ENCODE assay signal across 33 cellular contexts in the genomic region with DNA sequence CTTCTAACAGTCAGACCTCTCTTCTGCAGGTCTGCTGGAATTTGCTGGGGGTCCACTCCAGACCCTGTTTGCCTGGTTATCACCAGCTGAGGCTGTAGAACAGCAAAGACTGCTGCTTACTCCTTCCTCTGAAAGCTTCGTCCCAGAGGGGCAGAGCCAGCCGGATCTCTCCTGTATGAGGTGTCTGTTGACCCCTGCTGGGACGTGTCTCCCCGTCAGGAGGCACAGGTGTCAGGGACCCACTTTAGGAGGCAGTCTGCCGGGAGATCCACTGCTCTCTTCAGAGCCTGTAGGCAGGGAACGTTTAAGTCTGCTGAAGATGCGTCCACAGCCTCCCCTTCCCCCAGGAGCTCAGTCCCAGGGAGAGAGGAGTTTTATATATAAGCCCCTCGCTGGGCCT.
"Had no signal": no experiment of that assay in that cellular context is flagged by ENCODE, and none has a peak within 500 bp of the region (broad histone marks: within the 10 kb centered on the region; RNA-seq: fewer than 3 reads in every experiment).

No MANE protein-coding gene starts in this region.

- DNase-seq: activated CD4-positive, alpha-beta memory T cell treated with anti-CD3 and anti-CD28 coated beads for 36 hours; activated CD4-positive, alpha-beta T cell treated with anti-CD3 and anti-CD28 coated beads for 36 hours; activated CD4-positive, alpha-beta T cell treated with anti-CD3 and anti-CD28 coated beads, Interleukin-2, amount 10 ng/mL, durations not matched to agents 24 days and 14 days; activated CD4-positive, CD25-positive, alpha-beta regulatory T cell; activated CD4-positive, CD25-positive, alpha-beta regulatory T cell treated with anti-CD3 and anti-CD28 coated beads, Interleukin-2, amount 50 U/mL, for 72 hours; activated CD8-positive, alpha-beta memory T cell treated with anti-CD3 and anti-CD28 coated beads, Interleukin-2, amount 10 ng/mL, durations not matched to agents 7 days and 5 days; activated CD8-positive, alpha-beta memory T cell treated with anti-CD3 and anti-CD28 coated beads, Interleukin-2, amount 50 U/mL, for 4 hours; activated CD8-positive, alpha-beta T cell treated with anti-CD3 and anti-CD28 coated beads, Interleukin-2, amount 10 ng/mL, durations not matched to agents 7 days and 5 days; activated naive CD4-positive, alpha-beta T cell treated with anti-CD3 and anti-CD28 coated beads for 36 hours; activated naive CD8-positive, alpha-beta T cell treated with anti-CD3 and anti-CD28 coated beads for 36 hours; activated naive CD8-positive, alpha-beta T cell treated with anti-CD3 and anti-CD28 coated beads, Interleukin-2, amount 50 U/mL, for 24 hours; activated T-cell treated with anti-CD3 and anti-CD28 coated beads, Interleukin-2, amount 50 U/mL, for 1 hour; activated T-cell treated with anti-CD3 and anti-CD28 coated beads, Interleukin-2, amount 50 U/mL, for 48 hours; adrenal gland; amygdala; aorta; body of pancreas; central memory CD4-positive, alpha-beta T cell; cerebellar nuclear complex; colonic mucosa; effector CD8-positive, alpha-beta T cell; foreskin fibroblast; SW 1271; T-cell; T-helper 17 cell; T1000 had no signal

- H3K9me3 Mint-ChIP-seq: activated CD4-positive, alpha-beta T cell treated with anti-CD3 and anti-CD28 coated beads, Interleukin-2, amount 10 ng/mL, durations not matched to agents 24 days and 14 days; activated T-helper 1 cell treated with anti-CD3 and anti-CD28 coated beads, Interleukin-12 subunit alpha, Interleukin-12 subunit beta, Interleukin-2, Interleukin-4 antibody, amounts not matched to agents 30 ng/mL and 10 ng/mL and 1 ng/mL, durations not matched to agents 14 hours and 24 hours and 36 hours had no signal

- ATAC-seq: activated CD4-positive, alpha-beta T cell treated with anti-CD3 and anti-CD28 coated beads for 36 hours; activated CD8-positive, alpha-beta memory T cell treated with anti-CD3 and anti-CD28 coated beads, Interleukin-2, amount 10 ng/mL, durations not matched to agents 7 days and 5 days; activated CD8-positive, alpha-beta T cell treated with anti-CD3 and anti-CD28 coated beads, Interleukin-2, amount 10 ng/mL, durations not matched to agents 7 days and 5 days; activated naive CD8-positive, alpha-beta T cell treated with anti-CD3 and anti-CD28 coated beads, Interleukin-2, amount 50 U/mL, for 24 hours; body of pancreas; esophagus mucosa; T-cell; T-helper 17 cell had no signal

- H3K9me3 ChIP-seq: adrenal gland, body of pancreas, colonic mucosa had no signal

- H3K27me3 Mint-ChIP-seq: activated CD4-positive, alpha-beta memory T cell treated with anti-CD3 and anti-CD28 coated beads for 36 hours; activated CD4-positive, alpha-beta T cell treated with anti-CD3 and anti-CD28 coated beads for 36 hours; activated CD4-positive, alpha-beta T cell treated with anti-CD3 and anti-CD28 coated beads, Interleukin-2, amount 10 ng/mL, durations not matched to agents 24 days and 14 days; activated CD8-positive, alpha-beta memory T cell treated with anti-CD3 and anti-CD28 coated beads, Interleukin-2, amount 10 ng/mL, durations not matched to agents 7 days and 5 days; activated naive CD4-positive, alpha-beta T cell treated with anti-CD3 and anti-CD28 coated beads, Interleukin-2, amount 50 U/mL, for 24 hours; activated naive CD8-positive, alpha-beta T cell treated with anti-CD3 and anti-CD28 coated beads for 36 hours; activated naive CD8-positive, alpha-beta T cell treated with anti-CD3 and anti-CD28 coated beads, Interleukin-2, amount 50 U/mL, for 24 hours; T-cell; T-helper 17 cell had no signal

- H3K27ac Mint-ChIP-seq: activated CD4-positive, alpha-beta memory T cell treated with anti-CD3 and anti-CD28 coated beads for 36 hours; activated CD4-positive, alpha-beta T cell treated with anti-CD3 and anti-CD28 coated beads for 36 hours; activated CD4-positive, alpha-beta T cell treated with anti-CD3 and anti-CD28 coated beads, Interleukin-2, amount 10 ng/mL, durations not matched to agents 24 days and 14 days; activated CD8-positive, alpha-beta memory T cell treated with anti-CD3 and anti-CD28 coated beads, Interleukin-2, amount 10 ng/mL, durations not matched to agents 7 days and 5 days; activated CD8-positive, alpha-beta T cell treated with anti-CD3 and anti-CD28 coated beads, Interleukin-2, amount 10 ng/mL, durations not matched to agents 7 days and 5 days; activated naive CD4-positive, alpha-beta T cell treated with anti-CD3 and anti-CD28 coated beads for 36 hours; activated naive CD4-positive, alpha-beta T cell treated with anti-CD3 and anti-CD28 coated beads, Interleukin-2, amount 50 U/mL, for 24 hours; activated naive CD8-positive, alpha-beta T cell treated with anti-CD3 and anti-CD28 coated beads for 36 hours; activated naive CD8-positive, alpha-beta T cell treated with anti-CD3 and anti-CD28 coated beads, Interleukin-2, amount 50 U/mL, for 24 hours; activated T-helper 1 cell treated with anti-CD3 and anti-CD28 coated beads, Interleukin-12 subunit alpha, Interleukin-12 subunit beta, Interleukin-2, Interleukin-4 antibody, amounts not matched to agents 30 ng/mL and 10 ng/mL and 1 ng/mL, durations not matched to agents 14 hours and 24 hours and 36 hours; activated T-helper 2 cell treated with anti-CD3 and anti-CD28 coated beads, Interferon-gamma antibody, Interleukin-2, Interleukin-4, amounts not matched to agents 10 μg/mL and 5 μg/mL and 100 μg/mL, durations not matched to agents 14 hours and 24 hours and 36 hours; T-cell; T-helper 17 cell; T-helper 2 cell treated with Interferon-gamma antibody and Interleukin-4, amounts not matched to agents 5 μg/mL and 100 μg/mL, for 36 hours had no signal

- H3K4me3 ChIP-seq: adrenal gland, body of pancreas, cardiac muscle cell, colonic mucosa had no signal

- H3K36me3 ChIP-seq: adrenal gland, cardiac muscle cell, colonic mucosa had no signal

- H3K27ac ChIP-seq: adrenal gland, body of pancreas, cardiac muscle cell, colonic mucosa had no signal

- FAIRE-seq: frontal cortex had no signal

- H3K4me3 Mint-ChIP-seq: activated CD4-positive, alpha-beta memory T cell treated with anti-CD3 and anti-CD28 coated beads for 36 hours; activated CD4-positive, alpha-beta T cell treated with anti-CD3 and anti-CD28 coated beads for 36 hours; activated CD4-positive, alpha-beta T cell treated with anti-CD3 and anti-CD28 coated beads, Interleukin-2, amount 10 ng/mL, durations not matched to agents 24 days and 14 days; activated CD8-positive, alpha-beta memory T cell treated with anti-CD3 and anti-CD28 coated beads, Interleukin-2, amount 10 ng/mL, durations not matched to agents 7 days and 5 days; activated CD8-positive, alpha-beta T cell treated with anti-CD3 and anti-CD28 coated beads, Interleukin-2, amount 10 ng/mL, durations not matched to agents 7 days and 5 days; activated naive CD4-positive, alpha-beta T cell treated with anti-CD3 and anti-CD28 coated beads for 36 hours; activated naive CD4-positive, alpha-beta T cell treated with anti-CD3 and anti-CD28 coated beads, Interleukin-2, amount 50 U/mL, for 24 hours; activated naive CD8-positive, alpha-beta T cell treated with anti-CD3 and anti-CD28 coated beads for 36 hours; activated naive CD8-positive, alpha-beta T cell treated with anti-CD3 and anti-CD28 coated beads, Interleukin-2, amount 50 U/mL, for 24 hours; activated T-helper 1 cell treated with anti-CD3 and anti-CD28 coated beads, Interleukin-12 subunit alpha, Interleukin-12 subunit beta, Interleukin-2, Interleukin-4 antibody, amounts not matched to agents 30 ng/mL and 10 ng/mL and 1 ng/mL, durations not matched to agents 14 hours and 24 hours and 36 hours; T-cell; T-helper 17 cell; T-helper 2 cell treated with Interferon-gamma antibody and Interleukin-4, amounts not matched to agents 5 μg/mL and 100 μg/mL, for 36 hours had no signal

- H3K4me1 ChIP-seq: adrenal gland, colonic mucosa had no signal

- H3K4me1 Mint-ChIP-seq: activated CD4-positive, alpha-beta T cell treated with anti-CD3 and anti-CD28 coated beads for 36 hours; activated CD4-positive, alpha-beta T cell treated with anti-CD3 and anti-CD28 coated beads, Interleukin-2, amount 10 ng/mL, durations not matched to agents 24 days and 14 days; activated CD8-positive, alpha-beta memory T cell treated with anti-CD3 and anti-CD28 coated beads, Interleukin-2, amount 10 ng/mL, durations not matched to agents 7 days and 5 days; activated naive CD4-positive, alpha-beta T cell treated with anti-CD3 and anti-CD28 coated beads, Interleukin-2, amount 50 U/mL, for 24 hours; activated naive CD8-positive, alpha-beta T cell treated with anti-CD3 and anti-CD28 coated beads for 36 hours; activated naive CD8-positive, alpha-beta T cell treated with anti-CD3 and anti-CD28 coated beads, Interleukin-2, amount 50 U/mL, for 24 hours; T-cell; T-helper 17 cell had no signal

- H3K36me3 Mint-ChIP-seq: activated CD4-positive, alpha-beta memory T cell treated with anti-CD3 and anti-CD28 coated beads for 36 hours; activated CD8-positive, alpha-beta memory T cell treated with anti-CD3 and anti-CD28 coated beads, Interleukin-2, amount 10 ng/mL, durations not matched to agents 7 days and 5 days; activated naive CD4-positive, alpha-beta T cell treated with anti-CD3 and anti-CD28 coated beads, Interleukin-2, amount 50 U/mL, for 24 hours; activated naive CD8-positive, alpha-beta T cell treated with anti-CD3 and anti-CD28 coated beads for 36 hours; T-cell had no signal

- H3K27me3 ChIP-seq: adrenal gland, body of pancreas, cardiac muscle cell, colonic mucosa had no signal
